ENCODE assay signal across 12 cellular contexts in genomic region chr10:5474642-5475041, GRCh38. TPM values are rescaled to one million over a fixed set of nuclear protein-coding genes. Genes with fewer than 3 reads are reported as not detected.
A peak's percentile ranks its signal among the peaks of the same experiment; 100 is the strongest.
DNase-seq lines count a peak whose midpoint lies in the region; TF ChIP-seq lines count a peak whose summit lies in the region.
"Not testable (repeated sequence)": the region's sequence is repeated elsewhere in the genome, so short reads cannot be mapped to it uniquely, and the experiment has no call there.
"Had no signal": no experiment of that assay in that cellular context is flagged by ENCODE, and none has a peak within 500 bp of the region (broad histone marks: within the 10 kb centered on the region; RNA-seq: fewer than 3 reads in every experiment).

No MANE protein-coding gene starts in this region.

- not testable (repeated sequence) for H2AFZ ChIP-seq in fibroblast of lung (ENCODE audit: low read length)

- DNase-seq in EH (ENCODE audit: low read depth) (peak; percentile 32), HT1080 (ENCODE audit: low read depth) (peak; percentile 31), RPMI7951 (ENCODE audit: low read depth) (peak; percentile 52), amniotic epithelial cell (ENCODE audit: low read depth) (peak; percentile 54), colonic mucosa (peak; percentile 20), fibroblast of lung (ENCODE audit: low read depth in 2 of 2) (peak; percentile 20 to 71), iris pigment epithelial cell (ENCODE audit: low read depth) (peak; percentile 37)

- intact Hi-C loops in colonic mucosa (cut with DNase I), result not testable (repeated sequence)

- H4K20me1 ChIP-seq in fibroblast of lung (ENCODE audit: control insufficient read depth, extremely low read depth, insufficient read depth, low read length), result not testable (repeated sequence)

- not testable (repeated sequence) for H3K79me2 ChIP-seq in fibroblast of lung (ENCODE audit: control insufficient read depth, insufficient read depth, low read length)

- H3K4me2 ChIP-seq in fibroblast of lung (ENCODE audit: extremely low read depth, insufficient read depth, low read length), result not testable (repeated sequence)

- H3K9me3 ChIP-seq in colonic mucosa; fibroblast of lung (ENCODE audit: control insufficient read depth, insufficient read depth, low read depth, low read length): not testable (repeated sequence)

- H3K4me3 ChIP-seq in colonic mucosa; fibroblast of lung (replicated peaks in 1 of 4; ENCODE audit: control extremely low read depth in 1 of 4, insufficient read depth in 1 of 4, low read depth in 3 of 4, low read length in 4 of 4): not testable (repeated sequence)

- not testable (repeated sequence) for TF ChIP-seq CTCF in colonic mucosa (IDR thresholded peaks at IDR 0.05); fibroblast of lung (conservative IDR thresholded peaks at IDR 0.05 in 1 of 2, IDR thresholded peaks at IDR 0.05 in 1 of 2; ENCODE audit: low read depth in 1 of 2, low read length in 2 of 2)

- H3K27me3 ChIP-seq in colonic mucosa; fibroblast of lung (ENCODE audit: control insufficient read depth, insufficient read depth, low read length): not testable (repeated sequence)

- not testable (repeated sequence) for H3K27ac ChIP-seq in colonic mucosa; fibroblast of lung (ENCODE audit: insufficient read depth, low read length)

- H3K36me3 ChIP-seq in colonic mucosa; fibroblast of lung (ENCODE audit: control insufficient read depth, insufficient read depth, low read length): not testable (repeated sequence)

- H3K4me1 ChIP-seq in colonic mucosa; fibroblast of lung (ENCODE audit: control insufficient read depth, extremely low read depth, insufficient read depth, low read length): not testable (repeated sequence)

- not testable (repeated sequence) for H3K9ac ChIP-seq in colonic mucosa (ENCODE audit: low read depth in 2 of 2, low read length in 2 of 2); fibroblast of lung (ENCODE audit: insufficient read depth, low read length)

RNA-seq across cellular contexts. Expression of gene CALML5, which starts 24.7 kb away (rescaled TPM):
- total RNA-seq in HT1080 (2014; rRNA removed; shearing (Covaris generic)), result 1.4 TPM in 1 of 2 replicates, not detected in the other
- polyA plus RNA-seq in HT1080 (2015; cell fraction: cytosol; rRNA removed), result not detected in 2 replicates
- polyA plus RNA-seq in HT1080 (2015; cell fraction: nucleus; rRNA removed), result not detected in 2 replicates
- not detected in 2 replicates for total RNA-seq in RPMI7951 (2014; rRNA removed; shearing (Covaris generic))
- not detected for total RNA-seq in colonic mucosa
- total RNA-seq in fibroblast of lung, result not detected in 2 replicates
- polyA plus RNA-seq in fibroblast of lung, result not detected in 2 replicates
- polyA plus RNA-seq in fibroblast of lung (2012), result not detected in 2 replicates
- not detected in 2 replicates for polyA minus RNA-seq in fibroblast of lung (ENCODE audit: low replicate concordance)
- total RNA-seq: Calu3, G401, H7, NCI-H460 had no signal
- polyA plus RNA-seq: CD14-positive monocyte had no signal

RNA-seq across cellular contexts. Expression of gene CALML3, which starts 50.1 kb away (rescaled TPM):
- not detected in 2 replicates for total RNA-seq in HT1080 (2014; rRNA removed; shearing (Covaris generic))
- polyA plus RNA-seq in HT1080 (2015; cell fraction: cytosol; rRNA removed), result not detected in 2 replicates
- not detected in 2 replicates for polyA plus RNA-seq in HT1080 (2015; cell fraction: nucleus; rRNA removed)
- not detected in 2 replicates for total RNA-seq in RPMI7951 (2014; rRNA removed; shearing (Covaris generic))
- total RNA-seq in colonic mucosa (under 1 TPM; 0.11 to 0.40 TPM), fibroblast of lung (not detected in 2 replicates)
- not detected in 2 replicates for polyA plus RNA-seq in fibroblast of lung
- polyA plus RNA-seq in fibroblast of lung (2012), result not detected in 2 replicates
- polyA minus RNA-seq in fibroblast of lung (ENCODE audit: low replicate concordance), result not detected in 2 replicates
- total RNA-seq: Calu3, G401, H7, NCI-H460 had no signal
- polyA plus RNA-seq: CD14-positive monocyte had no signal
